ENCODE assay signal across 14 cellular contexts in the genomic region with DNA sequence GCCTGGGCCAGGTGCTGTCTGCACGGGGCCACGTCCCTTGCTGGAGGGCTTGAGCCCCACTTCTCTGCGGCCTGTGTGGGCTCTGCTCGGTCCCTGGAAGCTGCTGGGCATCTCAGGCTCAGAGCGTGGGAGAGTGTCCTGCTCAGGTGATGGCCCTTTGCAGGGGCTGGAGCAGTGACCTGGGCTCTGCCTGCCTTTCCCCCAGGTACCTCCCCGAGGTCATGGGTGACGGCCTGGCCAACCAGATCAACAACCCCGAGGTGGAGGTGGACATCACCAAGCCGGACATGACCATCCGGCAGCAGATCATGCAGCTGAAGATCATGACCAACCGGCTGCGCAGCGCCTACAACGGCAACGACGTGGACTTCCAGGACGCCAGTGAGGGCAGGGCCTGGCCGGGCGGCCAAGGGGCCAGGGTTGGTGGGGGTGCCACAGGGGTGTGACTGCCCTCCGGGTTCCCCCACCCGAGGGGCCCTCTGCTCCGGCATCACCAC. TPM values are rescaled to one million over a fixed set of nuclear protein-coding genes. Genes with fewer than 3 reads are reported as not detected.
DNase-seq lines count a peak whose midpoint lies in the region; ATAC-seq, FAIRE-seq and TF ChIP-seq lines count a peak whose summit lies in the region.
"Had no signal": no experiment of that assay in that cellular context is flagged by ENCODE, and none has a peak within 500 bp of the region (broad histone marks: within the 10 kb centered on the region; RNA-seq: fewer than 3 reads in every experiment).

No MANE protein-coding gene starts in this region.

- H3K4me1 ChIP-seq in transverse colon = no peaks in the 10 kb centered on the region
- H3K4me1 ChIP-seq: uterus had no signal

- CTCF ChIA-PET in activated naive CD4-positive, alpha-beta T cell treated with anti-CD3 and anti-CD28 coated beads for 36 hours (lab: Charles Lee) = no interaction called here

- intact Hi-C loops in activated naive CD4-positive, alpha-beta T cell treated with anti-CD3 and anti-CD28 coated beads for 36 hours (cut with micrococcal nuclease) = no loop called here
- intact Hi-C loops in transverse colon (cut with DNase I; ENCODE audit: low total_unique reads) = no loop called here

- peak; percentile 3 for DNase-seq in activated naive CD4-positive, alpha-beta T cell treated with anti-CD3 and anti-CD28 coated beads for 36 hours
- DNase-seq in activated naive CD4-positive, alpha-beta T cell treated with anti-CD3 and anti-CD28 coated beads, Interleukin-2, amount 50 U/mL, for 16 hours = no peak
- DNase-seq in bronchial epithelial cell (ENCODE audit: low read depth) = no peak
- peak; percentile 9 for DNase-seq in mucosa of gallbladder (ENCODE audit: low spot score)
- DNase-seq in transverse colon = peak; percentile 5
- DNase-seq in NOMO-1 treated with dmso at 0.1 percent for 144 hours (lab: John Stamatoyannopoulos, UW; ENCODE audit: unreplicated experiment) = no peak
- DNase-seq: mesenchymal stem cell, occipital lobe had no signal

- no peak for TF ChIP-seq CTCF in bronchial epithelial cell (IDR thresholded peaks at IDR 0.05; ENCODE audit: insufficient read depth, low read length, severe bottlenecking)
- no peak for TF ChIP-seq CTCF in transverse colon (IDR thresholded peaks at IDR 0.05)

- H3K36me3 ChIP-seq in bronchial epithelial cell (ENCODE audit: control insufficient read depth, insufficient read depth, low read length) = peaks cover 33% of the 10 kb centered on the region
- H3K36me3 ChIP-seq in transverse colon = no peaks in the 10 kb centered on the region
- H3K36me3 ChIP-seq: uterus had no signal

- TF ChIP-seq EP300 in transverse colon (IDR thresholded peaks at IDR 0.05; ENCODE audit: low read depth) = no peak

- H3K27ac ChIP-seq in transverse colon = no peak overlapping the region
- H3K27ac ChIP-seq: uterus had no signal

- no peak overlapping the region for H3K4me3 ChIP-seq in bronchial epithelial cell (ENCODE audit: low read depth, low read length)
- no peak overlapping the region for H3K4me3 ChIP-seq in transverse colon
- H3K4me3 ChIP-seq: uterus had no signal

- no peak overlapping the region for H3K27ac Mint-ChIP-seq in activated naive CD4-positive, alpha-beta T cell treated with anti-CD3 and anti-CD28 coated beads for 36 hours
- H3K27ac Mint-ChIP-seq: activated CD4-positive, alpha-beta T cell treated with anti-CD3 and anti-CD28 coated beads for 36 hours; activated naive CD8-positive, alpha-beta T cell; dendritic cell treated with granulocyte-macrophage colony-stimulating factor and Interleukin-4, amounts not matched to agents 40 ng/mL and 50 ng/mL, for 4 days had no signal

- 95% methylated on average over 17 of the region's 22 CpGs; no CpG with 5 or more reads in 1 of the 2 donors for WGBS in transverse colon (ENCODE audit: low coverage in 1 of 2), 2 donors

- TF ChIP-seq POLR2A in transverse colon (IDR thresholded peaks at IDR 0.05) = no peak

- in situ Hi-C loops in transverse colon (cut with MboI; ENCODE audit: low pct_ligation_motif_present in 1 of 4, low pct_unique_long_range_greater_than_20kb in 1 of 4, low sequenced_read_pairs in 3 of 4) = no loop called here

- H3K27me3 Mint-ChIP-seq in activated naive CD4-positive, alpha-beta T cell treated with anti-CD3 and anti-CD28 coated beads for 36 hours (ENCODE audit: low read depth) = no peaks in the 10 kb centered on the region
- H3K27me3 Mint-ChIP-seq: activated CD4-positive, alpha-beta T cell treated with anti-CD3 and anti-CD28 coated beads for 36 hours; activated naive CD8-positive, alpha-beta T cell had no signal

- H3K9me3 ChIP-seq in transverse colon = no peaks in the 10 kb centered on the region
- H3K9me3 ChIP-seq: uterus had no signal

- H3K27me3 ChIP-seq in bronchial epithelial cell (ENCODE audit: control insufficient read depth, insufficient read depth, low read length) (no peaks in the 10 kb centered on the region), transverse colon (no peaks in the 10 kb centered on the region)
- H3K27me3 ChIP-seq: uterus had no signal

- H3K9me3 Mint-ChIP-seq in activated naive CD4-positive, alpha-beta T cell treated with anti-CD3 and anti-CD28 coated beads for 36 hours = no peaks in the 10 kb centered on the region
- H3K9me3 Mint-ChIP-seq: dendritic cell treated with granulocyte-macrophage colony-stimulating factor and Interleukin-4, amounts not matched to agents 40 ng/mL and 50 ng/mL, for 4 days had no signal

- no peaks in the 10 kb centered on the region for H3K36me3 Mint-ChIP-seq in activated naive CD4-positive, alpha-beta T cell treated with anti-CD3 and anti-CD28 coated beads for 36 hours (ENCODE audit: low read depth)
- H3K36me3 Mint-ChIP-seq: activated naive CD8-positive, alpha-beta T cell had no signal

- H3K4me3 Mint-ChIP-seq in activated naive CD4-positive, alpha-beta T cell treated with anti-CD3 and anti-CD28 coated beads for 36 hours = no peak overlapping the region
- H3K4me3 Mint-ChIP-seq: activated CD4-positive, alpha-beta T cell treated with anti-CD3 and anti-CD28 coated beads for 36 hours; activated naive CD8-positive, alpha-beta T cell; dendritic cell treated with granulocyte-macrophage colony-stimulating factor and Interleukin-4, amounts not matched to agents 40 ng/mL and 50 ng/mL, for 4 days had no signal

- no peaks in the 10 kb centered on the region for H3K4me1 Mint-ChIP-seq in activated naive CD4-positive, alpha-beta T cell treated with anti-CD3 and anti-CD28 coated beads for 36 hours (ENCODE audit: low read depth)
- H3K4me1 Mint-ChIP-seq: activated CD4-positive, alpha-beta T cell treated with anti-CD3 and anti-CD28 coated beads for 36 hours had no signal

- ATAC-seq in HG03159 (IDR thresholded peaks at IDR 0.05; ENCODE audit: unreplicated experiment) (no peak), HG03196 (IDR thresholded peaks at IDR 0.05; ENCODE audit: unreplicated experiment) (no peak)
- ATAC-seq: activated CD4-positive, alpha-beta T cell treated with anti-CD3 and anti-CD28 coated beads for 36 hours had no signal

- FAIRE-seq in bronchial epithelial cell (lab: Jason Lieb, UNC) = peak; percentile 55

RNA-seq across cellular contexts. Expression of a gene that starts 29.9 kb away (rescaled TPM):
- 1 to 10 TPM; 1.2 to 1.5 TPM for total RNA-seq in activated naive CD4-positive, alpha-beta T cell treated with anti-CD3 and anti-CD28 coated beads for 36 hours
- total RNA-seq in bronchial epithelial cell = 65.8 and 103 TPM in 2 replicates
- 65.7 TPM for total RNA-seq in mucosa of gallbladder
- 10 to 100 TPM; 10.4 to 31.8 (median 18.0) TPM for total RNA-seq in transverse colon

Comparison
In these comparisons a context has a peak if more than half of its experiments do, and no peak if none do; other contexts are left out.
1. DNase-seq: peak in activated naive CD4-positive, alpha-beta T cell treated with anti-CD3 and anti-CD28 coated beads for 36 hours (single experiment), mucosa of gallbladder (single experiment) and transverse colon (single experiment); none in activated naive CD4-positive, alpha-beta T cell treated with anti-CD3 and anti-CD28 coated beads, Interleukin-2, amount 50 U/mL, for 16 hours (single experiment), bronchial epithelial cell (single experiment) and NOMO-1 treated with dmso at 0.1 percent for 144 hours (single experiment).
2. RNA of a gene that starts 29.9 kb away (total RNA-seq): 65.8 to 103 TPM in bronchial epithelial cell, 65.7 TPM in mucosa of gallbladder (single experiment) and 10.4 to 31.8 TPM in transverse colon; 1.2 to 1.5 TPM in activated naive CD4-positive, alpha-beta T cell treated with anti-CD3 and anti-CD28 coated beads for 36 hours; every median in the first group is over 4 times any median in the second.